9 cellular contexts compared by ENCODE assay signal in the genomic region with DNA sequence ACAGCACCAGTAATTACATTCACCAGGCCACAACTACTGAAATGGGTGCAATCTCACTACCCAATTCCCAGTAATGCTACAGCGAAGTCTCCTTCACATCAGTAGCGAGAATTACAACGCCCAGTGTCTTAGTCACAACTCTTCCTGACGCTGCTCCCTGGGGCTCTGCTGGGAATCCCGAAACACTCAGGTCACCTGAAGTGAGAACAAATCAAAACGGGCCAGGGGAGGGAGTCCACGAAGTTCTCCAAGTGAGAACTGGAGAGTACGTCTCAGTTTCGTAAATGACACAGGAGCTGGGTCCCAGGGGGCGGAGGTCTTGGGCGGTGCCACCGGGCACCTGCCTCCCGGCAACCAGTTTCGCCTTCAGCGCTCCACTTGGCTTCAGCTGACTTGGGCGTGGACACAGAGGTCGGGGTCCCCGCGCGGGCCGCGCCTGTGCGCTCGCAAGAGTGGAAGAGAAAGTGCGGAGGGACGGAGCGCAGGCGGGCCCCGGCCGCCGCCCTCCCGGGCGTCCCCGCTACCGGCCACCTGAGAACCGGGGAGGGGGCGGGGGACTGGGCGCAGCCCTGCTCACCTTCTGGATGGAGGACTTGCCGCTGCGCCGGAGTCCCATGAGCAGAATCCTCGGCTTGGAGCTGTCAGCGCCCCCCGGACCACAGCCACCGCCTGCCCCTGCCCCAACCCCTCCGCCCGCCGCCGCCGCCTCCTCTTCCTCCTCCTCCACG. TPM values are rescaled to one million over a fixed set of nuclear protein-coding genes. Genes with fewer than 3 reads are reported as not detected.
DNase-seq lines count a peak whose midpoint lies in the region; FAIRE-seq and TF ChIP-seq lines count a peak whose summit lies in the region.
"Had no signal": no experiment of that assay in that cellular context is flagged by ENCODE, and none has a peak within 500 bp of the region (broad histone marks: within the 10 kb centered on the region; RNA-seq: fewer than 3 reads in every experiment).

No MANE protein-coding gene starts in this region.

- TF ChIP-seq CTCF in HFFc6 (IDR thresholded peaks at IDR 0.05) = no peak

- FAIRE-seq in GM12891 (lab: Jason Lieb, UNC) = peak; percentile 72
- FAIRE-seq: islet of Langerhans had no signal

- H3K27me3 Mint-ChIP-seq in HFFc6 (ENCODE audit: insufficient read depth) = no peaks in the 10 kb centered on the region
- no peaks in the 10 kb centered on the region for H3K27me3 Mint-ChIP-seq in activated CD4-positive, alpha-beta T cell treated with anti-CD3 and anti-CD28 coated beads, Interleukin-2, amount 10 ng/mL, durations not matched to agents 7 days and 5 days

- CTCF ChIA-PET in activated CD4-positive, alpha-beta T cell treated with anti-CD3 and anti-CD28 coated beads, Interleukin-2, amount 10 ng/mL, durations not matched to agents 7 days and 5 days (lab: Charles Lee) = interaction anchor here (1.2 kb wide), 1 partner anchor 12 kb away, joined by 3 read pairs; no protein-coding TSS in a partner anchor

- peak overlapping the region; percentile 97 for H3K4me3 Mint-ChIP-seq in HFFc6
- H3K4me3 Mint-ChIP-seq in activated CD4-positive, alpha-beta T cell treated with anti-CD3 and anti-CD28 coated beads, Interleukin-2, amount 10 ng/mL, durations not matched to agents 7 days and 5 days = peak overlapping the region; percentile 89

- no peak for TF ChIP-seq POLR2A in GM12891 (IDR thresholded peaks at IDR 0.05; ENCODE audit: low read depth, low read length)

- peak overlapping the region; percentile 86 for H3K27ac Mint-ChIP-seq in HFFc6
- H3K27ac Mint-ChIP-seq in activated CD4-positive, alpha-beta T cell treated with anti-CD3 and anti-CD28 coated beads, Interleukin-2, amount 10 ng/mL, durations not matched to agents 7 days and 5 days = peak overlapping the region; percentile 86

- H3K9me3 Mint-ChIP-seq in HFFc6 = no peaks in the 10 kb centered on the region
- H3K9me3 Mint-ChIP-seq in activated CD4-positive, alpha-beta T cell treated with anti-CD3 and anti-CD28 coated beads, Interleukin-2, amount 10 ng/mL, durations not matched to agents 7 days and 5 days = no peaks in the 10 kb centered on the region

- no peak for DNase-seq in GM12891 (ENCODE audit: insufficient read length, low spot score)
- DNase-seq in HFFc6 = peak; percentile 64
- peak; percentile 24 for DNase-seq in NCI-H1105 (lab: John Stamatoyannopoulos, UW)
- peak; percentile 58 for DNase-seq in activated CD4-positive, alpha-beta T cell treated with anti-CD3 and anti-CD28 coated beads, Interleukin-2, amount 10 ng/mL, durations not matched to agents 7 days and 5 days
- peak; percentile 29 for DNase-seq in effector CD4-positive, alpha-beta T cell
- DNase-seq in lung microvascular endothelial cell (ENCODE audit: low read depth in 2 of 2) = peak; percentile 51 to 71
- peak in 2 of 3 experiments; percentile 26 to 33 for DNase-seq in stimulated activated CD4-positive, alpha-beta T cell treated with anti-CD3 and anti-CD28 coated beads, TNF-alpha, amount 100 ng/mL, for 4 hours (ENCODE audit: low read depth in 3 of 3)
- DNase-seq in GF-D8 (lab: John Stamatoyannopoulos, UW) = no peak

- H3K4me1 Mint-ChIP-seq in HFFc6 (ENCODE audit: low read depth) = peaks cover 26% of the 10 kb centered on the region
- H3K4me1 Mint-ChIP-seq in activated CD4-positive, alpha-beta T cell treated with anti-CD3 and anti-CD28 coated beads, Interleukin-2, amount 10 ng/mL, durations not matched to agents 7 days and 5 days = peaks cover 56% of the 10 kb centered on the region

- POLR2A ChIA-PET in activated CD4-positive, alpha-beta T cell treated with anti-CD3 and anti-CD28 coated beads, Interleukin-2, amount 10 ng/mL, durations not matched to agents 7 days and 5 days (lab: Charles Lee) = interaction anchor here (0.9 to 1.1 kb wide), 2 partner anchors 13 to 167 kb away, joined by 3 read pairs; partner anchors contain the start of gene NDUFS5

- peaks cover 7% of the 10 kb centered on the region; the same call in 1 of the 2 replicates for H3K36me3 Mint-ChIP-seq in HFFc6 (ENCODE audit: low read depth)
- H3K36me3 Mint-ChIP-seq in activated CD4-positive, alpha-beta T cell treated with anti-CD3 and anti-CD28 coated beads, Interleukin-2, amount 10 ng/mL, durations not matched to agents 7 days and 5 days (ENCODE audit: low read depth) = peaks cover 35% of the 10 kb centered on the region

TF ChIP-seq in GM12891, 5 proteins besides CTCF, POLR2A, EP300 and RAD21:
- TF ChIP-seq SPI1 (IDR thresholded peaks at IDR 0.05; ENCODE audit: low read depth, low read length) (no peak), POLR2AphosphoS5 (IDR thresholded peaks at IDR 0.05; ENCODE audit: low read depth, low read length) (no peak), PAX5 (IDR thresholded peaks at IDR 0.05; ENCODE audit: insufficient read depth, low read length, severe bottlenecking) (no peak), POU2F2 (IDR thresholded peaks at IDR 0.05; ENCODE audit: low read depth, low read length) (no peak), TAF1 (IDR thresholded peaks at IDR 0.05; ENCODE audit: low read depth, low read length) (no peak)
TF ChIP-seq in GM12891: peak in this region for 0.

RNA-seq across cellular contexts. Expression of gene RRAGC, which starts 0.6 kb away (rescaled TPM):
- 10.3 TPM for polyA plus RNA-seq in GM12891 (2012; ENCODE audit: low read depth, missing spikeins)
- 10 to 100 TPM; 23.1 to 27.2 (median 26.2) TPM for total RNA-seq in HFFc6 (2021; fragmentation: NEBNext Ultra II Directional; extraction: Animal tissue kit (Norgen Biotek cat#: 25700))
- total RNA-seq in activated CD4-positive, alpha-beta T cell treated with anti-CD3 and anti-CD28 coated beads, Interleukin-2, amount 10 ng/mL, durations not matched to agents 7 days and 5 days = 10 to 100 TPM; 17.2 to 17.5 TPM
- 13.3 and 16.1 TPM in 2 replicates for total RNA-seq in lung microvascular endothelial cell

RNA-seq across cellular contexts. Expression of gene MYCBP, which starts 14.2 kb away (rescaled TPM):
- polyA plus RNA-seq in GM12891 (2012; ENCODE audit: low read depth, missing spikeins) = 20.3 TPM
- total RNA-seq in HFFc6 (2021; fragmentation: NEBNext Ultra II Directional; extraction: Animal tissue kit (Norgen Biotek cat#: 25700)) = 10 to 100 TPM; 28.4 to 43.7 (median 36.3) TPM
- 10 to 100 TPM; 40.7 TPM for total RNA-seq in activated CD4-positive, alpha-beta T cell treated with anti-CD3 and anti-CD28 coated beads, Interleukin-2, amount 10 ng/mL, durations not matched to agents 7 days and 5 days
- 6.0 and 6.3 TPM in 2 replicates for total RNA-seq in lung microvascular endothelial cell

RNA-seq across cellular contexts. Expression of gene GJA9, which starts 22.4 kb away (rescaled TPM):
- not detected for polyA plus RNA-seq in GM12891 (2012; ENCODE audit: low read depth, missing spikeins)
- not detected for total RNA-seq in HFFc6 (2021; fragmentation: NEBNext Ultra II Directional; extraction: Animal tissue kit (Norgen Biotek cat#: 25700))
- not detected for total RNA-seq in activated CD4-positive, alpha-beta T cell treated with anti-CD3 and anti-CD28 coated beads, Interleukin-2, amount 10 ng/mL, durations not matched to agents 7 days and 5 days
- total RNA-seq in lung microvascular endothelial cell = not detected in 2 replicates

Comparison
In these comparisons a context has a peak if more than half of its experiments do, and no peak if none do; other contexts are left out.
1. DNase-seq: peak in HFFc6 (single experiment), NCI-H1105 (single experiment), activated CD4-positive, alpha-beta T cell treated with anti-CD3 and anti-CD28 coated beads, Interleukin-2, amount 10 ng/mL, durations not matched to agents 7 days and 5 days (single experiment), effector CD4-positive, alpha-beta T cell (single experiment), lung microvascular endothelial cell (2 of 2) and stimulated activated CD4-positive, alpha-beta T cell treated with anti-CD3 and anti-CD28 coated beads, TNF-alpha, amount 100 ng/mL, for 4 hours (2 of 3); none in GM12891 (single experiment) and GF-D8 (single experiment).